Comparison of ENCODE assay signal across 9 cellular contexts in genomic region chr5:150560401-150561191, GRCh38. TPM values are rescaled to one million over a fixed set of nuclear protein-coding genes. Genes with fewer than 3 reads are reported as not detected.
DNase-seq lines count a peak whose midpoint lies in the region; ATAC-seq and TF ChIP-seq lines count a peak whose summit lies in the region.
"Had no signal": no experiment of that assay in that cellular context is flagged by ENCODE, and none has a peak within 500 bp of the region (broad histone marks: within the 10 kb centered on the region; RNA-seq: fewer than 3 reads in every experiment).

No MANE protein-coding gene starts in this region.

- POLR2A ChIA-PET in CD4-positive, alpha-beta memory T cell (lab: Charles Lee; ENCODE audit: partially characterized antibody) = interaction anchor here (1.0 kb wide), 1 partner anchor 286 kb away, joined by 3 read pairs; no protein-coding TSS in a partner anchor

- no peak overlapping the region for H3K4me3 Mint-ChIP-seq in CD4-positive, alpha-beta memory T cell
- H3K4me3 Mint-ChIP-seq in endothelial cell (ENCODE audit: unreplicated experiment) = no peak overlapping the region
- H3K4me3 Mint-ChIP-seq: dendritic cell treated with granulocyte-macrophage colony-stimulating factor and Interleukin-4, amounts not matched to agents 40 ng/mL and 50 ng/mL, for 4 days had no signal

- H3K4me3 ChIP-seq in CD4-positive, alpha-beta memory T cell (ENCODE audit: low read length in 2 of 2) = no peak overlapping the region

- CTCF ChIA-PET in CD4-positive, alpha-beta memory T cell (lab: Charles Lee; ENCODE audit: partially characterized antibody) = interaction anchor here (0.8 to 7.6 kb wide), 25 partner anchors 9 to 554 kb away, joined by 3 to 141 read pairs (median 9); partner anchors contain the start of genes IRGM, RBM22, RPS14 and SMIM3

- no peaks in the 10 kb centered on the region for H3K9me3 Mint-ChIP-seq in CD4-positive, alpha-beta memory T cell
- no peaks in the 10 kb centered on the region for H3K9me3 Mint-ChIP-seq in endothelial cell (ENCODE audit: unreplicated experiment)
- H3K9me3 Mint-ChIP-seq: dendritic cell treated with granulocyte-macrophage colony-stimulating factor and Interleukin-4, amounts not matched to agents 40 ng/mL and 50 ng/mL, for 4 days had no signal

- peaks cover 0 to 3% of the 10 kb centered on the region in 2 donors for H3K27me3 Mint-ChIP-seq in CD4-positive, alpha-beta memory T cell
- H3K27me3 Mint-ChIP-seq in endothelial cell (ENCODE audit: unreplicated experiment) = no peaks in the 10 kb centered on the region
- H3K27me3 Mint-ChIP-seq: dendritic cell treated with granulocyte-macrophage colony-stimulating factor and Interleukin-4, amounts not matched to agents 40 ng/mL and 50 ng/mL, for 4 days had no signal

- peak; percentile 73 to 82 (median 79) for DNase-seq in CD4-positive, alpha-beta memory T cell
- DNase-seq in NK-92 (lab: John Stamatoyannopoulos, UW; ENCODE audit: unreplicated experiment) (peak; percentile 19), endothelial cell (ENCODE audit: low spot score) (peak; percentile 92), midbrain (lab: John Stamatoyannopoulos, UW) (peak; percentile 91)
- peak; percentile 91 for DNase-seq in activated CD8-positive, alpha-beta memory T cell treated with anti-CD3 and anti-CD28 coated beads for 24 hours
- DNase-seq in stimulated activated CD8-positive, alpha-beta memory T cell treated with anti-CD3 and anti-CD28 coated beads, Interleukin-7, amount 100 ng/mL, for 1 hour (ENCODE audit: low read depth in 2 of 2) = peak; percentile 62 to 77

- H3K27ac ChIP-seq in CD4-positive, alpha-beta memory T cell (ENCODE audit: low read depth, low read length) = no peak overlapping the region

- H3K27ac Mint-ChIP-seq in CD4-positive, alpha-beta memory T cell = no peak overlapping the region
- H3K27ac Mint-ChIP-seq in endothelial cell (ENCODE audit: unreplicated experiment) = no peak overlapping the region
- H3K27ac Mint-ChIP-seq: dendritic cell treated with granulocyte-macrophage colony-stimulating factor and Interleukin-4, amounts not matched to agents 40 ng/mL and 50 ng/mL, for 4 days had no signal

- peak; percentile 84 for ATAC-seq in GM19351 (IDR thresholded peaks at IDR 0.05; ENCODE audit: unreplicated experiment)
- peak; percentile 55 for ATAC-seq in HG03575 (IDR thresholded peaks at IDR 0.05; ENCODE audit: extremely low read depth, insufficient number of reproducible peaks, low FRiP score, unreplicated experiment)

- H3K4me1 Mint-ChIP-seq in CD4-positive, alpha-beta memory T cell = peaks cover 0 to 1% (median under 1%) of the 10 kb centered on the region in 4 donors
- peaks cover 4% of the 10 kb centered on the region for H3K4me1 Mint-ChIP-seq in endothelial cell (ENCODE audit: unreplicated experiment)

- H3K36me3 ChIP-seq in CD4-positive, alpha-beta memory T cell (ENCODE audit: insufficient read depth, low read length) = no peaks in the 10 kb centered on the region

- peak; percentile 99 for TF ChIP-seq CTCF in endothelial cell (IDR thresholded peaks at IDR 0.05; ENCODE audit: unreplicated experiment)

- intact Hi-C loops in CD4-positive, alpha-beta memory T cell (cut with micrococcal nuclease) = loop anchor here (1.0 to 5.0 kb wide), 5 partner anchors 96 to 287 kb away; partner anchors contain the start of gene RBM22

- H3K27me3 ChIP-seq in CD4-positive, alpha-beta memory T cell (ENCODE audit: insufficient read depth, low read length) = no peaks in the 10 kb centered on the region

- no peaks in the 10 kb centered on the region for H3K4me1 ChIP-seq in CD4-positive, alpha-beta memory T cell (ENCODE audit: insufficient read depth, low read length)

- H3K9me3 ChIP-seq in CD4-positive, alpha-beta memory T cell (ENCODE audit: control insufficient read depth in 1 of 2, low read length in 2 of 2) = no peaks in the 10 kb centered on the region

- H3K36me3 Mint-ChIP-seq in CD4-positive, alpha-beta memory T cell = no peaks in the 10 kb centered on the region
- H3K36me3 Mint-ChIP-seq in endothelial cell (ENCODE audit: low read depth, unreplicated experiment) = peaks cover 8% of the 10 kb centered on the region

RNA-seq across cellular contexts. Expression of gene NDST1, which starts 52.7 kb away (rescaled TPM):
- under 1 TPM; 0.35 to 0.64 TPM for total RNA-seq in CD4-positive, alpha-beta memory T cell
- polyA plus RNA-seq in CD4-positive, alpha-beta memory T cell = under 1 TPM in 1 of 2 donors, not detected in 1; 0.29 TPM
- 178 TPM for total RNA-seq in endothelial cell (ENCODE audit: unreplicated experiment)

Comparison
In these comparisons a context has a peak if more than half of its experiments do, and no peak if none do; other contexts are left out.
1. DNase-seq: peak in every context shown above with its lines; median percentile 92 in endothelial cell; 91 in activated CD8-positive, alpha-beta memory T cell treated with anti-CD3 and anti-CD28 coated beads for 24 hours; 91 in midbrain; 79 in CD4-positive, alpha-beta memory T cell; 70 in stimulated activated CD8-positive, alpha-beta memory T cell treated with anti-CD3 and anti-CD28 coated beads, Interleukin-7, amount 100 ng/mL, for 1 hour; 19 in NK-92.
2. RNA of gene NDST1, which starts 52.7 kb away (total RNA-seq): 178 TPM in endothelial cell (single experiment); 0.35 to 0.64 TPM in CD4-positive, alpha-beta memory T cell; every median in the first group is over 100 times any median in the second.